Comparison of ENCODE assay signal across 26 cellular contexts in genomic region chr10:113911839-113912238, GRCh38. TPM values are rescaled to one million over a fixed set of nuclear protein-coding genes. Genes with fewer than 3 reads are reported as not detected.
DNase-seq lines count a peak whose midpoint lies in the region; ATAC-seq, FAIRE-seq and TF ChIP-seq lines count a peak whose summit lies in the region.
"Had no signal": no experiment of that assay in that cellular context is flagged by ENCODE, and none has a peak within 500 bp of the region (broad histone marks: within the 10 kb centered on the region; RNA-seq: fewer than 3 reads in every experiment).

No MANE protein-coding gene starts in this region.

- no peaks in the 10 kb centered on the region for H3K79me2 ChIP-seq in GM23248 (ENCODE audit: insufficient read depth)

- intact Hi-C loops in left lung (cut with DNase I): no loop called here

- POLR2A ChIA-PET in HEK293 (lab: Yijun Ruan, JAX): no interaction called here

- H3K9ac ChIP-seq in GM23248: no peak overlapping the region
- H3K9ac ChIP-seq: BLaER1 treated with 17β-estradiol and CSF1 and Interleukin-3, amounts not matched to agents 10 nM and 100 nM had no signal

- no peak for TF ChIP-seq POLR2A in upper lobe of left lung (IDR thresholded peaks at IDR 0.05)

- ATAC-seq in left lung: peak; percentile 25
- no peak for ATAC-seq in upper lobe of left lung (ENCODE audit: low FRiP score in 2 of 2)
- ATAC-seq in GM18868 (IDR thresholded peaks at IDR 0.05; ENCODE audit: unreplicated experiment): no peak
- ATAC-seq: A549; CD8-positive, alpha-beta T cell; GM12878 had no signal

- WGBS in upper lobe of left lung, 2 donors: 75 to 81% methylated on average over 6 of the region's 6 CpGs
- 92 to 94% methylated on average over 6 of the region's 6 CpGs for WGBS in GM23248 (ENCODE audit: low coverage in 1 of 2, low lambda C conversion rate in 2 of 2, missing lambda C conversion rate in 2 of 2), 2 experiments

- TF ChIP-seq EP300 in upper lobe of left lung (IDR thresholded peaks at IDR 0.05): no peak

- no peak overlapping the region for H3K4me2 ChIP-seq in GM23248 (ENCODE audit: unreplicated experiment)
- H3K4me2 ChIP-seq: A549; BLaER1 treated with 17β-estradiol and CSF1 and Interleukin-3, amounts not matched to agents 10 nM and 100 nM had no signal

- H3K27ac ChIP-seq in HEK293 (ENCODE audit: extremely low read depth, low read depth, low read length) (no peak overlapping the region), left lung (peak overlapping the region; percentile 21 to 40), upper lobe of left lung (peak overlapping the region in 3 of 4 donors; percentile 3 to 33 (median 18)), GM23248 (no peak overlapping the region)
- H3K27ac ChIP-seq: 22Rv1; A549; BLaER1 treated with 17β-estradiol and CSF1 and Interleukin-3, amounts not matched to agents 10 nM and 100 nM; C4-2B had no signal

- H4K20me1 ChIP-seq in GM23248 (ENCODE audit: insufficient read depth): no peaks in the 10 kb centered on the region
- H4K20me1 ChIP-seq: BLaER1 treated with 17β-estradiol and CSF1 and Interleukin-3, amounts not matched to agents 10 nM and 100 nM had no signal

- no peak for TF ChIP-seq CTCF in HEK293 (tag by site-specific recombination; IDR thresholded peaks at IDR 0.05)
- TF ChIP-seq CTCF in left lung (IDR thresholded peaks at IDR 0.05): no peak
- TF ChIP-seq CTCF in upper lobe of left lung (IDR thresholded peaks at IDR 0.05): no peak
- no peak for TF ChIP-seq CTCF in GM20000 (IDR thresholded peaks at IDR 0.05; ENCODE audit: extremely low read depth, missing control alignments)

- no peaks in the 10 kb centered on the region for H3K9me2 ChIP-seq in GM23248 (ENCODE audit: insufficient read depth)

- H3K9me3 ChIP-seq in HEK293 (ENCODE audit: control insufficient read depth, insufficient read depth, low read depth, low read length) (no peaks in the 10 kb centered on the region), left lung (no peaks in the 10 kb centered on the region), upper lobe of left lung (no peaks in the 10 kb centered on the region), GM23248 (ENCODE audit: low read depth) (no peaks in the 10 kb centered on the region)
- H3K9me3 ChIP-seq: A549; BLaER1 treated with 17β-estradiol and CSF1 and Interleukin-3, amounts not matched to agents 10 nM and 100 nM; Caco-2 had no signal

- no peaks in the 10 kb centered on the region; the same call in 1 of the 2 replicates for H3F3A ChIP-seq in GM23248 (ENCODE audit: insufficient read depth)

- CTCF ChIA-PET in HEK293 (lab: Yijun Ruan, JAX): no interaction called here

- H3K36me3 ChIP-seq in HEK293 (ENCODE audit: control insufficient read depth in 2 of 2, insufficient read depth in 1 of 2, low read length in 2 of 2) (peaks cover 5 to 10% of the 10 kb centered on the region in 2 experiments), left lung (peaks cover 0 to 30% of the 10 kb centered on the region in 2 donors), upper lobe of left lung (peaks cover 0 to 31% (median 5%) of the 10 kb centered on the region in 4 donors), GM23248 (ENCODE audit: low read depth) (peaks cover 26% of the 10 kb centered on the region)

- H3K4me3 ChIP-seq in HEK293 (ENCODE audit: low read depth, low read length): no peak overlapping the region
- H3K4me3 ChIP-seq in left lung: no peak overlapping the region
- no peak overlapping the region for H3K4me3 ChIP-seq in upper lobe of left lung
- no peak overlapping the region for H3K4me3 ChIP-seq in GM23248
- H3K4me3 ChIP-seq: A549; BLaER1 treated with 17β-estradiol and CSF1 and Interleukin-3, amounts not matched to agents 10 nM and 100 nM; GM12878 had no signal

- H2AFZ ChIP-seq in GM23248: no peak overlapping the region

- no peaks in the 10 kb centered on the region for H3K27me3 ChIP-seq in left lung
- no peaks in the 10 kb centered on the region for H3K27me3 ChIP-seq in upper lobe of left lung
- no peaks in the 10 kb centered on the region for H3K27me3 ChIP-seq in GM23248 (replicated peaks; ENCODE audit: insufficient read depth)
- H3K27me3 ChIP-seq: BLaER1 treated with 17β-estradiol and CSF1 and Interleukin-3, amounts not matched to agents 10 nM and 100 nM had no signal

- no peak for DNase-seq in left lung
- DNase-seq in upper lobe of left lung: no peak
- no peak for DNase-seq in GM23248
- no peak for DNase-seq in cerebellar nuclear complex (lab: John Stamatoyannopoulos, UW)
- no peak for DNase-seq in GM20000 (ENCODE audit: low spot score)
- DNase-seq: AML-193; Caco-2; Calu3; CD4-positive, alpha-beta T cell; CD8-positive, alpha-beta T cell; DMS53; DMS79; DND-41; EL; GDM1 had no signal

- peak; percentile 78 for FAIRE-seq in endometrium (lab: Jason Lieb, UNC)
- FAIRE-seq: A549, D721Med, GM12878, GM12892, GM18507 had no signal

- H3K4me1 ChIP-seq in HEK293 (ENCODE audit: control insufficient read depth, insufficient read depth, low read length): 0 out of 2 replicates have a peak, but pooled peaks cover 6% of the 10 kb centered on the region
- peaks cover 0 to 4% of the 10 kb centered on the region in 2 donors for H3K4me1 ChIP-seq in left lung
- peaks cover 0 to 24% (median 8%) of the 10 kb centered on the region in 4 donors for H3K4me1 ChIP-seq in upper lobe of left lung
- H3K4me1 ChIP-seq in GM23248 (ENCODE audit: insufficient read depth): no peaks in the 10 kb centered on the region
- H3K4me1 ChIP-seq: BLaER1 treated with 17β-estradiol and CSF1 and Interleukin-3, amounts not matched to agents 10 nM and 100 nM had no signal

- in situ Hi-C loops in GM23248 (cut with MboI): no loop called here

TF ChIP-seq in HEK293, 187 proteins besides CTCF, POLR2A, EP300 and RAD21:
- TF ChIP-seq BCL11B (tag by site-specific recombination; IDR thresholded peaks at IDR 0.05; ENCODE audit: low read depth) (0 out of 2 replicates have a peak, but pooled peaks have one; percentile 56), PRDM6 (tag by site-specific recombination; IDR thresholded peaks at IDR 0.05) (peak; percentile 53), TCF7L2 (IDR thresholded peaks at IDR 0.05; ENCODE audit: borderline replicate concordance, low read depth, low read length) (peak; percentile 96), ZNF707 (tag by site-specific recombination; IDR thresholded peaks at IDR 0.05) (no peak)

RNA-seq across cellular contexts. Expression of gene NHLRC2, which starts 57.4 kb away (rescaled TPM):
- total RNA-seq in left lung (10 to 100 TPM; 38.0 to 48.2 TPM), upper lobe of left lung (10 to 100 TPM; 24.2 to 55.5 (median 39.7) TPM)
- total RNA-seq in GM23248 (2014; rRNA removed; shearing (Covaris generic)): 10.2 and 20.7 TPM in 2 replicates
- polyA plus RNA-seq in GM23248 (2016; fragmentation: Nextera tagmentation; extraction: Ambion mirVana): 9.0 and 10.1 TPM in 2 replicates

RNA-seq across cellular contexts. Expression of gene DCLRE1A, which starts 58.0 kb away (rescaled TPM):
- total RNA-seq in left lung (1 to 10 TPM; 8.1 to 8.5 TPM), upper lobe of left lung (10 to 100 TPM in 1 of 6 donors, 1 to 10 TPM in 5; 4.0 to 12.4 (median 6.0) TPM)
- 3.2 and 4.0 TPM in 2 replicates for total RNA-seq in GM23248 (2014; rRNA removed; shearing (Covaris generic))
- 2.5 and 2.6 TPM in 2 replicates for polyA plus RNA-seq in GM23248 (2016; fragmentation: Nextera tagmentation; extraction: Ambion mirVana)

Comparison
In these comparisons a context has a peak if more than half of its experiments do, and no peak if none do; other contexts are left out.
1. H3K27ac ChIP-seq: peak in left lung (2 of 2) and upper lobe of left lung (3 of 4); none in HEK293 (single experiment) and GM23248 (single experiment).